In the genomic region with DNA sequence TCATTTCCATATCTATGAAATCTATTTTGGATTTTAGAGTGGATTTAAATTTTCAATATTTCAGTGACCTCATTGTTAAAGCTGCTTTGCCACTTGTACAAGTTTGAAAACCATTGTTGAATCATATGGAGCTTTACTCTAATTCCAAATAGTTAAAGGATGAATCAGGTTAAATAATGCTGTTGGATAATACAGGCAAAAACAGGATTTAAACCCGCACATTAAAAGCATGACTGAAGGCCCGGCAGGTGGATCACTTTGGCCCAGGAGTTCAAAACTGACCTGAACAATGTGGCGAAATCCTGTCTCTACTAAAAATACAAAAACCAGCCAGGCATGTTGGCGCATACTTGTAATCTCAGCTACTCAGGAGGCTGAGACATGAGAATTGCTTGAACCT, we compare ENCODE assay signal across 27 cellular contexts.
DNase-seq lines count a peak whose midpoint lies in the region; ATAC-seq and TF ChIP-seq lines count a peak whose summit lies in the region.
"Had no signal": no experiment of that assay in that cellular context is flagged by ENCODE, and none has a peak within 500 bp of the region (broad histone marks: within the 10 kb centered on the region; RNA-seq: fewer than 3 reads in every experiment).

No MANE protein-coding gene starts in this region.

- no peaks in the 10 kb centered on the region for H3K9me3 Mint-ChIP-seq in activated T-helper 17 cell treated with anti-CD3 and anti-CD28 coated beads, Interleukin-2, amount 50 U/mL, for 72 hours
- H3K9me3 Mint-ChIP-seq in T-helper 2 cell treated with Interferon-gamma antibody and Interleukin-4, amounts not matched to agents 5 μg/mL and 100 μg/mL, for 36 hours, result peaks cover 14% of the 10 kb centered on the region
- H3K9me3 Mint-ChIP-seq: activated CD4-positive, alpha-beta T cell treated with anti-CD3 and anti-CD28 coated beads, Interleukin-2, amount 10 ng/mL, durations not matched to agents 7 days and 5 days; effector memory CD8-positive, alpha-beta T cell; IgD-negative memory B cell; naive thymus-derived CD8-positive, alpha-beta T cell; T-cell had no signal

- H3K9me3 ChIP-seq in SK-N-SH, result no peaks in the 10 kb centered on the region
- H3K9me3 ChIP-seq: transverse colon had no signal

- H3K79me2 ChIP-seq in SK-N-SH (ENCODE audit: insufficient read depth), result peaks cover 4% of the 10 kb centered on the region; the same call in 1 of the 2 replicates

- H3K4me1 Mint-ChIP-seq in activated T-helper 17 cell treated with anti-CD3 and anti-CD28 coated beads, Interleukin-2, amount 50 U/mL, for 72 hours, result peaks cover 10% of the 10 kb centered on the region
- H3K4me1 Mint-ChIP-seq in T-helper 2 cell treated with Interferon-gamma antibody and Interleukin-4, amounts not matched to agents 5 μg/mL and 100 μg/mL, for 36 hours (ENCODE audit: low read depth), result peaks cover 19% of the 10 kb centered on the region

- CTCF ChIA-PET in SK-N-SH (lab: Yijun Ruan, JAX), result no interaction called here

- peaks cover 95% of the 10 kb centered on the region for H3K36me3 Mint-ChIP-seq in activated T-helper 17 cell treated with anti-CD3 and anti-CD28 coated beads, Interleukin-2, amount 50 U/mL, for 72 hours (ENCODE audit: low read depth)
- peaks cover 69% of the 10 kb centered on the region for H3K36me3 Mint-ChIP-seq in T-helper 2 cell treated with Interferon-gamma antibody and Interleukin-4, amounts not matched to agents 5 μg/mL and 100 μg/mL, for 36 hours (ENCODE audit: low read depth)

- no peak for DNase-seq in SK-N-SH
- DNase-seq in fibroblast of pulmonary artery (ENCODE audit: low read depth), result peak; percentile 9
- no peak for DNase-seq in KG1 (lab: John Stamatoyannopoulos, UW)
- no peak for DNase-seq in GM03348 (ENCODE audit: low spot score)
- no peak for DNase-seq in T-helper 2 cell treated with Interferon-gamma antibody and Interleukin-4, amounts not matched to agents 5 μg/mL and 100 μg/mL, for 36 hours (ENCODE audit: low spot score)
- DNase-seq: activated CD4-positive, alpha-beta T cell treated with anti-CD3 and anti-CD28 coated beads, Interleukin-2, amount 10 ng/mL, durations not matched to agents 7 days and 5 days; activated CD8-positive, alpha-beta memory T cell treated with anti-CD3 and anti-CD28 coated beads, Interleukin-2, amount 50 U/mL, for 48 hours; activated gamma-delta T cell treated with Interleukin-2 at 50 U/mL for 16 hours; effector memory CD8-positive, alpha-beta T cell; GF-D8; H7; kidney glomerular epithelial cell; mesenchymal stem cell; naive thymus-derived CD8-positive, alpha-beta T cell; NCI-H1694 treated with DMSO at 0.1 percent for 48 hours; NCI-H226; stimulated activated CD4-positive, alpha-beta T cell treated with anti-CD3 and anti-CD28 coated beads, Interleukin-1b, Interleukin-23, amount 100 ng/mL, for 48 hours; T-cell; transverse colon had no signal

- no peak for TF ChIP-seq EP300 in SK-N-SH (IDR thresholded peaks at IDR 0.05; ENCODE audit: borderline replicate concordance in 1 of 2, low read depth in 1 of 2, low read length in 1 of 2)

- ATAC-seq in SK-N-SH treated with all-trans-retinoic acid at 6 μM for 48 hours (no peak), HG03280 (IDR thresholded peaks at IDR 0.05; ENCODE audit: unreplicated experiment) (no peak)
- no peak for ATAC-seq in activated T-helper 17 cell treated with anti-CD3 and anti-CD28 coated beads, Interleukin-2, amount 50 U/mL, for 72 hours (replicated peaks)
- ATAC-seq: effector memory CD8-positive, alpha-beta T cell; GM12878; naive thymus-derived CD8-positive, alpha-beta T cell; T-cell had no signal

- no peak overlapping the region for H2AFZ ChIP-seq in SK-N-SH (ENCODE audit: low read depth)

- no peaks in the 10 kb centered on the region for H4K20me1 ChIP-seq in SK-N-SH (ENCODE audit: insufficient read depth)

- H3K4me3 ChIP-seq in SK-N-SH (ENCODE audit: low read depth in 2 of 2, low read length in 1 of 2) (no peak overlapping the region), fibroblast of pulmonary artery (replicated peaks; ENCODE audit: low read depth, low read length) (no peak overlapping the region)
- H3K4me3 ChIP-seq: GM12878, transverse colon had no signal

- POLR2A ChIA-PET in SK-N-SH (lab: Yijun Ruan, JAX), result interaction anchor here (0.5 kb wide), 1 partner anchor 126 kb away, joined by 13 read pairs; no protein-coding TSS in a partner anchor

- no peaks in the 10 kb centered on the region for H3K27me3 Mint-ChIP-seq in activated T-helper 17 cell treated with anti-CD3 and anti-CD28 coated beads, Interleukin-2, amount 50 U/mL, for 72 hours
- H3K27me3 Mint-ChIP-seq in T-helper 2 cell treated with Interferon-gamma antibody and Interleukin-4, amounts not matched to agents 5 μg/mL and 100 μg/mL, for 36 hours (ENCODE audit: low read depth), result no peaks in the 10 kb centered on the region
- H3K27me3 Mint-ChIP-seq: activated CD4-positive, alpha-beta T cell treated with anti-CD3 and anti-CD28 coated beads, Interleukin-2, amount 10 ng/mL, durations not matched to agents 7 days and 5 days; effector memory CD8-positive, alpha-beta T cell; IgD-negative memory B cell; naive thymus-derived CD8-positive, alpha-beta T cell; stimulated activated naive CD8-positive, alpha-beta T cell treated with anti-CD3 and anti-CD28 coated beads, Interleukin-15, Interleukin-2, amounts not matched to agents 100 ng/mL and 50 ng/mL, for 24 hours; T-cell had no signal

- WGBS in SK-N-SH (ENCODE audit: low lambda C conversion rate), result 100% methylated on average over 4 of the region's 4 CpGs

- TF ChIP-seq CTCF in SK-N-SH (IDR thresholded peaks at IDR 0.05) (no peak), fibroblast of pulmonary artery (IDR thresholded peaks at IDR 0.05; ENCODE audit: low read length, missing control alignments) (no peak)

- 0 out of 4 replicates have a peak, but pooled peaks cover 0 to 7% of the 10 kb centered on the region in 2 experiments for H3K4me1 ChIP-seq in SK-N-SH (ENCODE audit: control insufficient read depth in 1 of 2, insufficient read depth in 2 of 2, low read depth in 1 of 2, low read length in 1 of 2)
- H3K4me1 ChIP-seq: transverse colon had no signal

- no peak overlapping the region for H3K4me3 Mint-ChIP-seq in activated T-helper 17 cell treated with anti-CD3 and anti-CD28 coated beads, Interleukin-2, amount 50 U/mL, for 72 hours
- no peak overlapping the region for H3K4me3 Mint-ChIP-seq in T-helper 2 cell treated with Interferon-gamma antibody and Interleukin-4, amounts not matched to agents 5 μg/mL and 100 μg/mL, for 36 hours
- H3K4me3 Mint-ChIP-seq: activated CD4-positive, alpha-beta T cell treated with anti-CD3 and anti-CD28 coated beads, Interleukin-2, amount 10 ng/mL, durations not matched to agents 7 days and 5 days; effector memory CD8-positive, alpha-beta T cell; IgD-negative memory B cell; naive thymus-derived CD8-positive, alpha-beta T cell; stimulated activated naive CD8-positive, alpha-beta T cell treated with anti-CD3 and anti-CD28 coated beads, Interleukin-15, Interleukin-2, amounts not matched to agents 100 ng/mL and 50 ng/mL, for 24 hours; T-cell had no signal

- no peaks in the 10 kb centered on the region for H3K27me3 ChIP-seq in SK-N-SH (ENCODE audit: insufficient read depth)
- H3K27me3 ChIP-seq: transverse colon had no signal

- H3K27ac Mint-ChIP-seq in activated T-helper 17 cell treated with anti-CD3 and anti-CD28 coated beads, Interleukin-2, amount 50 U/mL, for 72 hours, result peak overlapping the region; percentile 24
- H3K27ac Mint-ChIP-seq in T-helper 2 cell treated with Interferon-gamma antibody and Interleukin-4, amounts not matched to agents 5 μg/mL and 100 μg/mL, for 36 hours, result no peak overlapping the region
- H3K27ac Mint-ChIP-seq: activated CD4-positive, alpha-beta T cell treated with anti-CD3 and anti-CD28 coated beads, Interleukin-2, amount 10 ng/mL, durations not matched to agents 7 days and 5 days; effector memory CD8-positive, alpha-beta T cell; IgD-negative memory B cell; stimulated activated naive CD8-positive, alpha-beta T cell treated with anti-CD3 and anti-CD28 coated beads, Interleukin-15, Interleukin-2, amounts not matched to agents 100 ng/mL and 50 ng/mL, for 24 hours; T-cell had no signal

- no peak overlapping the region for H3K27ac ChIP-seq in SK-N-SH (ENCODE audit: low read depth in 2 of 2, low read length in 1 of 2)
- H3K27ac ChIP-seq: 22Rv1, C4-2B, transverse colon had no signal

- no peaks in the 10 kb centered on the region for H3F3A ChIP-seq in SK-N-SH (replicated peaks; ENCODE audit: insufficient read depth)

- no peak overlapping the region for H3K4me2 ChIP-seq in SK-N-SH

- no peak overlapping the region for H3K9ac ChIP-seq in SK-N-SH

- H3K36me3 ChIP-seq in SK-N-SH (replicated peaks in 1 of 2; ENCODE audit: control insufficient read depth in 1 of 2, insufficient read depth in 2 of 2, low read length in 1 of 2), result peaks cover 72 to 79% of the 10 kb centered on the region in 2 experiments

- no peaks in the 10 kb centered on the region for H3K9me2 ChIP-seq in SK-N-SH

- TF ChIP-seq RAD21 in SK-N-SH (IDR thresholded peaks at IDR 0.05; ENCODE audit: low read length), result no peak

TF ChIP-seq in SK-N-SH, 30 proteins besides CTCF, POLR2A, EP300 and RAD21:
- TF ChIP-seq, protein P1, sequence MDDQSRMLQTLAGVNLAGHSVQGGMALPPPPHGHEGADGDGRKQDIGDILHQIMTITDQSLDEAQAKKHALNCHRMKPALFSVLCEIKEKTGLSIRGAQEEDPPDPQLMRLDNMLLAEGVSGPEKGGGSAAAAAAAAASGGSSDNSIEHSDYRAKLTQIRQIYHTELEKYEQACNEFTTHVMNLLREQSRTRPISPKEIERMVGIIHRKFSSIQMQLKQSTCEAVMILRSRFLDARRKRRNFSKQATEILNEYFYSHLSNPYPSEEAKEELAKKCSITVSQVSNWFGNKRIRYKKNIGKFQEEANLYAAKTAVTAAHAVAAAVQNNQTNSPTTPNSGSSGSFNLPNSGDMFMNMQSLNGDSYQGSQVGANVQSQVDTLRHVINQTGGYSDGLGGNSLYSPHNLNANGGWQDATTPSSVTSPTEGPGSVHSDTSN (IDR thresholded peaks at IDR 0.05), result no peak
- TF ChIP-seq FOSL2 (IDR thresholded peaks at IDR 0.05; ENCODE audit: borderline replicate concordance, low read depth), result peak; percentile 27; the same call in 1 of the 2 replicates

TF ChIP-seq in SK-N-SH treated with all-trans-retinoic acid at 6 μM for 48 hours, 23 proteins besides CTCF, POLR2A, EP300 and RAD21 (continues in another document):
- TF ChIP-seq ZNF565 (CRISPR knock-in tag; conservative IDR thresholded peaks at IDR 0.05; ENCODE audit: low read depth) (no peak), ZNF70 (CRISPR knock-in tag; IDR thresholded peaks at IDR 0.05) (no peak)
- TF ChIP-seq, protein P2, sequence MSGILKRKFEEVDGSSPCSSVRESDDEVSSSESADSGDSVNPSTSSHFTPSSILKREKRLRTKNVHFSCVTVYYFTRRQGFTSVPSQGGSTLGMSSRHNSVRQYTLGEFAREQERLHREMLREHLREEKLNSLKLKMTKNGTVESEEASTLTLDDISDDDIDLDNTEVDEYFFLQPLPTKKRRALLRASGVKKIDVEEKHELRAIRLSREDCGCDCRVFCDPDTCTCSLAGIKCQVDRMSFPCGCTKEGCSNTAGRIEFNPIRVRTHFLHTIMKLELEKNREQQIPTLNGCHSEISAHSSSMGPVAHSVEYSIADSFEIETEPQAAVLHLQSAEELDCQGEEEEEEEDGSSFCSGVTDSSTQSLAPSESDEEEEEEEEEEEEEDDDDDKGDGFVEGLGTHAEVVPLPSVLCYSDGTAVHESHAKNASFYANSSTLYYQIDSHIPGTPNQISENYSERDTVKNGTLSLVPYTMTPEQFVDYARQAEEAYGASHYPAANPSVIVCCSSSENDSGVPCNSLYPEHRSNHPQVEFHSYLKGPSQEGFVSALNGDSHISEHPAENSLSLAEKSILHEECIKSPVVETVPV (CRISPR knock-in tag; IDR thresholded peaks at IDR 0.05), result no peak
